18 cellular contexts compared by ENCODE assay signal in the genomic region with DNA sequence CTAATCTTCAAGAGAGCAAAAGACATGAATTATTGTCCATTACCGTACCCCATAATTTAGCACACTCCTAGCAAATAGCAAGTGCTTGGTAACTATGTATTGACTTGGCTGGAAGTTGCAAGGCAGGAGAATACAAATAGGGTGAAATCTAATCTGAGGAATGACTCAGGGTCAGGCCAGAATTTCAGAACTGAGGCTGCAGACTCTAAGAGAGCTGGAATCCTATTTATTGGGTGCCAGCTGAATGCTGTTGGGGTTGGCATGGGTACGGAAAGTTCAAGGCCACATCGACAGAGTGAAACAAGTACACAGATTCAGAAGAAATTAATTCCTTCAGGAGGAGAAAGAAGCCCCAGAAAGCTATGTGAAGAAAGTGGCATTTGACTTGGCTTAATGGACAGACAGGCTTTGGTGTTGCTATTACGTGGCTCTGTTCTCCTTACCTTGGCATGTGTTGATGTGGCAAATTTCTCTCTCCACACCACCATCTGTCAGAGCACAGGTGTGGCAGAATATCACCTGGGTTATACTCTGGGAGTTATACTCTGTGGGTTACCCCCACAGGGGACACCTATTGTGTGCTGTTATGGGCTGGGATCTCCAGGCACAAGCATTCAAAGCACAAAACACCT.
"Had no signal": no experiment of that assay in that cellular context is flagged by ENCODE, and none has a peak within 500 bp of the region (broad histone marks: within the 10 kb centered on the region; RNA-seq: fewer than 3 reads in every experiment).

No MANE protein-coding gene starts in this region.

- DNase-seq: activated CD4-positive, alpha-beta T cell treated with anti-CD3 and anti-CD28 coated beads for 4 hours; activated CD8-positive, alpha-beta memory T cell treated with anti-CD3 and anti-CD28 coated beads, Interleukin-2, amount 50 U/mL, for 4 hours; activated CD8-positive, alpha-beta T cell treated with anti-CD3 and anti-CD28 coated beads for 36 hours; activated naive CD4-positive, alpha-beta T cell treated with anti-CD3 and anti-CD28 coated beads, Interleukin-2, amount 50 U/mL, for 16 hours; activated naive CD8-positive, alpha-beta T cell treated with anti-CD3 and anti-CD28 coated beads, Interleukin-2, amount 10 ng/mL, durations not matched to agents 7 days and 5 days; activated T-cell treated with anti-CD3 and anti-CD28 coated beads, Interleukin-2, amount 50 U/mL, for 1 hour; aorta; KG1; NCI-H1048; NCI-H1694; NCI-H2029; NCI-H345; NCI-H510A; NCI-H526 treated with DMSO at 0.1 percent for 48 hours; PC-9; SHP77 treated with DMSO at 0.1 percent for 48 hours had no signal

- ATAC-seq: activated CD4-positive, CD25-positive, alpha-beta regulatory T cell treated with anti-CD3 and anti-CD28 coated beads, Interleukin-2, amount 50 U/mL, for 24 hours; activated CD8-positive, alpha-beta T cell treated with anti-CD3 and anti-CD28 coated beads for 36 hours had no signal

- H3K4me1 ChIP-seq: adrenal gland had no signal

- H3K27ac ChIP-seq: adrenal gland, PC-9 had no signal

- H3K27me3 ChIP-seq: adrenal gland had no signal

- H3K36me3 ChIP-seq: adrenal gland had no signal

- H3K4me3 ChIP-seq: adrenal gland, PC-9 had no signal

- H3K9me3 ChIP-seq: adrenal gland had no signal
